In the genomic region with DNA sequence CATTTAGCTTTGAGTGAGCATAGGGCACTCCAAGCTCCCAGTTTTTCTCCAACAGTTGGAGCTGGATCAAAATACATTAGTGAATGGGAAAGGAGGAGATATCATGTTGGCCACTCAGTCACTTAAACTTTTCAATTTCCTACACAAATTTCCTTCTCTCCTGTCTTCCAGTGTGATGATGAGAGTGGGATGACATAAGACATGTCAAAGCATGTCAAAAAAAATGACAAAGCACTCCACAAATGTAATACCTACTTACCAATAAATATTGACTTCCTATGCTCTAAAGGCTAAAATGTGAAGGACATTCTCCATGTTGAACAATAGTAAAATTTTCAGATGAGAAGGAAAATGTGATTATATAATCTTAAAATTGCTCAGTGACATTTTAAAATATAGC, we compare ENCODE assay signal across 28 cellular contexts. TPM values are rescaled to one million over a fixed set of nuclear protein-coding genes. Genes with fewer than 3 reads are reported as not detected.
"Had no signal": no experiment of that assay in that cellular context is flagged by ENCODE, and none has a peak within 500 bp of the region (broad histone marks: within the 10 kb centered on the region; RNA-seq: fewer than 3 reads in every experiment).

No MANE protein-coding gene starts in this region.

- DNase-seq: activated B cell treated with CpG ODN at 0.5 μM for 24 hours; activated CD4-positive, alpha-beta memory T cell treated with anti-CD3 and anti-CD28 coated beads, Interleukin-2, amount 10 ng/mL, durations not matched to agents 7 days and 5 days; activated CD4-positive, alpha-beta T cell treated with anti-CD3 and anti-CD28 coated beads for 4 hours; activated CD4-positive, alpha-beta T cell treated with anti-CD3 and anti-CD28 coated beads, Interleukin-2, amount 10 ng/mL, durations not matched to agents 24 days and 14 days; activated CD4-positive, alpha-beta T cell treated with anti-CD3 and anti-CD28 coated beads, Interleukin-2, amount 50 U/mL, for 48 hours; activated CD4-positive, CD25-positive, alpha-beta regulatory T cell treated with anti-CD3 and anti-CD28 coated beads, Interleukin-2, amount 50 U/mL, for 72 hours; activated CD8-positive, alpha-beta memory T cell treated with anti-CD3 and anti-CD28 coated beads for 24 hours; activated CD8-positive, alpha-beta memory T cell treated with anti-CD3 and anti-CD28 coated beads, Interleukin-2, amount 10 ng/mL, durations not matched to agents 7 days and 5 days; activated CD8-positive, alpha-beta memory T cell treated with anti-CD3 and anti-CD28 coated beads, Interleukin-2, amount 50 U/mL, for 48 hours; activated CD8-positive, alpha-beta T cell treated with anti-CD3 and anti-CD28 coated beads, Interleukin-2, amount 10 ng/mL, durations not matched to agents 7 days and 5 days; activated effector memory CD4-positive, alpha-beta T cell treated with Interleukin-2 at 50 U/mL for 16 hours; activated gamma-delta T cell; activated naive CD4-positive, alpha-beta T cell treated with anti-CD3 and anti-CD28 coated beads, Interleukin-2, amount 10 ng/mL, durations not matched to agents 7 days and 5 days; activated naive CD4-positive, alpha-beta T cell treated with Interleukin-2 at 50 U/mL for 16 hours; activated naive CD8-positive, alpha-beta T cell treated with anti-CD3 and anti-CD28 coated beads, Interleukin-2, amount 10 ng/mL, durations not matched to agents 7 days and 5 days; activated naive CD8-positive, alpha-beta T cell treated with anti-CD3 and anti-CD28 coated beads, Interleukin-2, amount 50 U/mL, for 24 hours; activated T-cell treated with anti-CD3 and anti-CD28 coated beads, Interleukin-2, amount 50 U/mL, for 24 hours; activated T-cell treated with anti-CD3 and anti-CD28 coated beads, Interleukin-2, amount 50 U/mL, for 48 hours; amygdala; anterior cingulate cortex; central memory CD4-positive, alpha-beta T cell; T-helper 1 cell; T-helper 2 cell; T-helper 9 cell had no signal

- H3K36me3 ChIP-seq: ascending aorta had no signal

- FAIRE-seq: TTC549 had no signal

- H3K27ac ChIP-seq: ascending aorta, VCaP had no signal

- H3K4me3 ChIP-seq: ascending aorta had no signal

- H3K9me3 ChIP-seq: ascending aorta had no signal

- ATAC-seq: activated CD8-positive, alpha-beta memory T cell treated with anti-CD3 and anti-CD28 coated beads, Interleukin-2, amount 10 ng/mL, durations not matched to agents 7 days and 5 days; activated CD8-positive, alpha-beta T cell treated with anti-CD3 and anti-CD28 coated beads, Interleukin-2, amount 10 ng/mL, durations not matched to agents 7 days and 5 days; activated naive CD8-positive, alpha-beta T cell treated with anti-CD3 and anti-CD28 coated beads, Interleukin-2, amount 50 U/mL, for 24 hours had no signal

RNA-seq across cellular contexts. Expression of a gene that starts 1.5 kb away (rescaled TPM):
- total RNA-seq: activated B cell treated with CpG ODN at 0.5 μM for 24 hours; activated CD4-positive, alpha-beta memory T cell treated with anti-CD3 and anti-CD28 coated beads, Interleukin-2, amount 10 ng/mL, durations not matched to agents 7 days and 5 days; activated CD4-positive, alpha-beta T cell treated with anti-CD3 and anti-CD28 coated beads, Interleukin-2, amount 10 ng/mL, durations not matched to agents 24 days and 14 days; activated CD8-positive, alpha-beta memory T cell treated with anti-CD3 and anti-CD28 coated beads, Interleukin-2, amount 10 ng/mL, durations not matched to agents 7 days and 5 days; activated CD8-positive, alpha-beta T cell treated with anti-CD3 and anti-CD28 coated beads, Interleukin-2, amount 10 ng/mL, durations not matched to agents 7 days and 5 days; activated naive CD8-positive, alpha-beta T cell treated with anti-CD3 and anti-CD28 coated beads, Interleukin-2, amount 10 ng/mL, durations not matched to agents 7 days and 5 days; activated T-helper 2 cell treated with anti-CD3 and anti-CD28 coated beads, Interferon-gamma antibody, Interleukin-2, Interleukin-4, amounts not matched to agents 10 μg/mL and 5 μg/mL and 100 μg/mL, durations not matched to agents 14 hours and 24 hours and 36 hours had no signal
